Comparison of ENCODE assay signal across 8 cellular contexts in the genomic region with DNA sequence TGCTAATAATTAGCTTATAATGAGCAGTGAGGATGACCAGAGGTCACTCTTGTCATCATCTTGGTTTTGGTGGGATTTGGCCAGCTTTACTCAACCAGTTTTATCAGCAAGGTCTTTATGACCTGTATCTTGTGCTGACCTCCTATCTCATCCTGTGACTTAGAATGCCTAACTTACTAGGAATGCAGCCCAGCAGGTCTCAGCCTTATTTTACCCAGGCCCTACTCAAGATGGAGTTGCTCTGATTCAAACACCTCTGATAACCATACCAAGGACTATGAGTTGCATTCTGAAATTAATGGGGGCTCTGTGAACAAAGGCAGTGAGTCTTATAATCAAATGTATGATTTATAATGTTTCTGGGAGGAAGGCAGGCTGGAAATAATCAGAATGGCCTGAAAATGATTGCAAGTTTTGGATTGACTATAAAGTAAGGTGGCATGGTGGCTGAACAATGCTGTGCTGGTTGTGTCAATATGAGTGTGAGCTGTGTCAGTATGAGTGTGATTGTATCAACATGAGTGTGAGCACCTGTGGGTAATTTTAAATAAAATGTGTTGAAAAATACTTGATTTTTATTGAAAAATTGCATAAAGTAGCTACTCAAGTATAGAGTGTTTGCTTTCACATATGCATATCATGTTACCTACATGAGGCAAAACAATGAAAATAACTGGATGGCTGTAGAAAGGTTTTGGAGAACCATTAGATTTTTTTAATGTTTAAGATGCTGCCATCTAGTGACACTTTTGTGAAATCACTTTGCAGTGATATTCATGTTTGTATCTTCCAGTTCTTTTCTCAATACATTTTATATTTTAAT.
DNase-seq lines count a peak whose midpoint lies in the region; ATAC-seq, FAIRE-seq and TF ChIP-seq lines count a peak whose summit lies in the region.
"Had no signal": no experiment of that assay in that cellular context is flagged by ENCODE, and none has a peak within 500 bp of the region (broad histone marks: within the 10 kb centered on the region; RNA-seq: fewer than 3 reads in every experiment).

No MANE protein-coding gene starts in this region.

- no peaks in the 10 kb centered on the region for H3K36me3 ChIP-seq in GM23338 (ENCODE audit: insufficient read depth)
- peaks cover 0 to 7% of the 10 kb centered on the region in 2 experiments; a peak in 3 of 5 replicates for H3K36me3 ChIP-seq in HepG2 (replicated peaks in 1 of 2; ENCODE audit: control insufficient read depth in 1 of 2, insufficient read depth in 2 of 2, low read length in 2 of 2)
- no peaks in the 10 kb centered on the region for H3K36me3 ChIP-seq in gastroesophageal sphincter

- H4K20me1 ChIP-seq in GM23338 (replicated peaks; ENCODE audit: insufficient read depth) (no peaks in the 10 kb centered on the region), HepG2 (ENCODE audit: insufficient read depth, low read length) (no peaks in the 10 kb centered on the region)

- no peaks in the 10 kb centered on the region for H3F3A ChIP-seq in GM23338 (replicated peaks; ENCODE audit: low read depth)

- intact Hi-C loops in HepG2 (cut with micrococcal nuclease; ENCODE audit: unreplicated experiment) = loop anchor here (1.0 to 10.0 kb wide), 4 partner anchors 104 to 816 kb away; partner anchors contain the start of gene KYNU

- FAIRE-seq in HepG2 (lab: Jason Lieb, UNC) = peak; percentile 40

- POLR2A ChIA-PET in HepG2 (lab: Yijun Ruan, JAX) = interaction anchor here (1.6 kb wide), 1 partner anchor 105 kb away, joined by 4 read pairs; no protein-coding TSS in a partner anchor

- H3K4me1 Mint-ChIP-seq in GM23338 = peaks cover 12% of the 10 kb centered on the region
- H3K4me1 Mint-ChIP-seq: activated naive CD4-positive, alpha-beta T cell treated with anti-CD3 and anti-CD28 coated beads, Interleukin-2, amount 50 U/mL, for 24 hours had no signal

- TF ChIP-seq EP300 in HepG2 (IDR thresholded peaks at IDR 0.05; ENCODE audit: low read depth in 2 of 2, low read length in 2 of 2) (no peak), HepG2 (CRISPR knock-in tag; IDR thresholded peaks at IDR 0.05; ENCODE audit: borderline replicate concordance) (no peak), gastroesophageal sphincter (IDR thresholded peaks at IDR 0.05) (no peak)

- no peak overlapping the region for H3K9ac ChIP-seq in HepG2 (ENCODE audit: insufficient read depth, low read depth, low read length)

- peaks cover 12% of the 10 kb centered on the region for H3K36me3 Mint-ChIP-seq in GM23338 (ENCODE audit: low read depth)
- H3K36me3 Mint-ChIP-seq: activated naive CD4-positive, alpha-beta T cell treated with anti-CD3 and anti-CD28 coated beads, Interleukin-2, amount 50 U/mL, for 24 hours had no signal

- no peak for ATAC-seq in GM23338
- peak; percentile 59 for ATAC-seq in HepG2
- no peak for ATAC-seq in gastroesophageal sphincter

- TF ChIP-seq POLR2A in NB4 (IDR thresholded peaks at IDR 0.05; ENCODE audit: extremely low read depth, insufficient read length) = no peak
- no peak for TF ChIP-seq POLR2A in HepG2 (IDR thresholded peaks at IDR 0.05; ENCODE audit: insufficient read depth in 1 of 2, low read depth in 2 of 2, low read length in 2 of 2)
- TF ChIP-seq POLR2A in gastroesophageal sphincter (IDR thresholded peaks at IDR 0.05) = no peak

- peak overlapping the region; percentile 69 for H3K27ac Mint-ChIP-seq in GM23338
- H3K27ac Mint-ChIP-seq: activated naive CD4-positive, alpha-beta T cell treated with anti-CD3 and anti-CD28 coated beads, Interleukin-2, amount 50 U/mL, for 24 hours had no signal

- H3K4me3 ChIP-seq in GM23338 (no peak overlapping the region), NB4 (ENCODE audit: low read depth, low read length) (no peak overlapping the region), HepG2 (replicated peaks in 1 of 3; ENCODE audit: insufficient read depth in 1 of 3, low read depth in 2 of 3, low read length in 3 of 3) (no peak overlapping the region), gastroesophageal sphincter (no peak overlapping the region)

- TF ChIP-seq RAD21 in HepG2 (CRISPR knock-in tag; IDR thresholded peaks at IDR 0.05) = peak; percentile 62

- H3K27me3 Mint-ChIP-seq in GM23338 (ENCODE audit: insufficient read depth, low read depth, poor library complexity) = no peaks in the 10 kb centered on the region

- H3K9me3 ChIP-seq in HepG2 (ENCODE audit: low read length) (no peaks in the 10 kb centered on the region), gastroesophageal sphincter (no peaks in the 10 kb centered on the region)

- 0 out of 2 replicates have a peak, but pooled peaks cover under 1% of the 10 kb centered on the region for H3K9me2 ChIP-seq in GM23338 (ENCODE audit: insufficient read depth)

- CTCF ChIA-PET in HepG2 (lab: Yijun Ruan, JAX; ENCODE audit: low intra/inter-chr PET ratio, low total read pairs) = interaction anchor here (0.8 to 2.0 kb wide), 4 partner anchors 103 to 340 kb away, joined by 3 to 7 read pairs (median 6); no protein-coding TSS in a partner anchor

- peaks cover 5% of the 10 kb centered on the region; the same call in 1 of the 2 replicates for H3K4me1 ChIP-seq in GM23338 (ENCODE audit: insufficient read depth)
- peaks cover 32% of the 10 kb centered on the region for H3K4me1 ChIP-seq in HepG2 (ENCODE audit: insufficient read depth, low read length)
- no peaks in the 10 kb centered on the region for H3K4me1 ChIP-seq in gastroesophageal sphincter

- in situ Hi-C loops in HepG2 (cut with HindIII; ENCODE audit: extremely low pct_ligation_motif_present, low pct_unique_long_range_greater_than_20kb) = loop anchor here (5.0 to 25.0 kb wide), 2 partner anchors 183 to 693 kb away; no protein-coding TSS in a partner anchor

- DNase-seq in GM23338 (ENCODE audit: low spot score) = peak; percentile 42
- DNase-seq in NB4 (ENCODE audit: low read depth) = peak; percentile 59
- peak; percentile 60 for DNase-seq in amniotic epithelial cell (ENCODE audit: low read depth)
- DNase-seq in HepG2 (ENCODE audit: low spot score) = peak; percentile 49
- DNase-seq in NCI-H1436 treated with DMSO at 0.1 percent for 48 hours (lab: John Stamatoyannopoulos, UW) = no peak

- H3K27me3 ChIP-seq in GM23338 (ENCODE audit: insufficient read depth) (no peaks in the 10 kb centered on the region), HepG2 (ENCODE audit: control insufficient read depth in 1 of 2, insufficient read depth in 2 of 2, low read length in 2 of 2) (no peaks in the 10 kb centered on the region), gastroesophageal sphincter (no peaks in the 10 kb centered on the region)

- BruUV-seq in HepG2 (replicated peaks; lab: Mats Ljungman, UMichigan) = no TSS peak

- TF ChIP-seq CTCF in GM12873 (IDR thresholded peaks at IDR 0.05; ENCODE audit: insufficient read depth, low read depth, low read length, missing control alignments) = peak; percentile 28
- TF ChIP-seq CTCF in GM23338 (conservative IDR thresholded peaks at IDR 0.05; ENCODE audit: low read depth in 2 of 2) = peak in 1 of 2 experiments; percentile 71
- peak; percentile 27 for TF ChIP-seq CTCF in NB4 (IDR thresholded peaks at IDR 0.05; ENCODE audit: low read depth, low read length)
- peak; percentile 64 for TF ChIP-seq CTCF in HepG2 (CRISPR knock-in tag; IDR thresholded peaks at IDR 0.05)
- TF ChIP-seq CTCF in gastroesophageal sphincter (IDR thresholded peaks at IDR 0.05) = peak in 2 of 4 experiments; percentile 25 to 45

- H3K79me2 ChIP-seq in GM23338 (replicated peaks; ENCODE audit: insufficient read depth) = no peaks in the 10 kb centered on the region
- no peaks in the 10 kb centered on the region for H3K79me2 ChIP-seq in HepG2 (ENCODE audit: insufficient read depth, low read length)

- H3K27ac ChIP-seq in GM23338 (ENCODE audit: low read depth) (no peak overlapping the region), HepG2 (ENCODE audit: extremely low read length, insufficient read depth, low read length) (no peak overlapping the region), gastroesophageal sphincter (no peak overlapping the region)

- H3K4me2 ChIP-seq in GM23338 (no peak overlapping the region), HepG2 (ENCODE audit: low read depth, low read length) (no peak overlapping the region)

- H3K9me3 Mint-ChIP-seq in GM23338 = peaks cover 5% of the 10 kb centered on the region; the same call in 2 of the 3 replicates
- H3K9me3 Mint-ChIP-seq: activated naive CD4-positive, alpha-beta T cell treated with anti-CD3 and anti-CD28 coated beads, Interleukin-2, amount 50 U/mL, for 24 hours had no signal

- H3K4me3 Mint-ChIP-seq in GM23338 = no peak overlapping the region
- H3K4me3 Mint-ChIP-seq: activated naive CD4-positive, alpha-beta T cell treated with anti-CD3 and anti-CD28 coated beads, Interleukin-2, amount 50 U/mL, for 24 hours had no signal

- H2AFZ ChIP-seq in GM23338 (no peak overlapping the region), HepG2 (ENCODE audit: low read length) (no peak overlapping the region)

TF ChIP-seq in GM23338, 12 proteins besides CTCF, POLR2A, EP300 and RAD21:
- no peak for TF ChIP-seq EZH2 (IDR thresholded peaks at IDR 0.05; ENCODE audit: low read depth, unreplicated experiment)
TF ChIP-seq in GM23338: peak in this region for 0.
